16 cellular contexts compared by ENCODE assay signal in genomic region chr20:16562259-16562658, GRCh38. TPM values are rescaled to one million over a fixed set of nuclear protein-coding genes. Genes with fewer than 3 reads are reported as not detected.
DNase-seq lines count a peak whose midpoint lies in the region; ATAC-seq, FAIRE-seq and TF ChIP-seq lines count a peak whose summit lies in the region.
"Had no signal": no experiment of that assay in that cellular context is flagged by ENCODE, and none has a peak within 500 bp of the region (broad histone marks: within the 10 kb centered on the region; RNA-seq: fewer than 3 reads in every experiment).

No MANE protein-coding gene starts in this region.

- no peak overlapping the region for H3K4me3 ChIP-seq in bronchial epithelial cell (ENCODE audit: low read depth, low read length)
- H3K4me3 ChIP-seq in parathyroid adenoma (ENCODE audit: low read depth, low read length) = no peak overlapping the region
- H3K4me3 ChIP-seq: BLaER1 treated with 17β-estradiol and CSF1 and Interleukin-3, amounts not matched to agents 10 nM and 100 nM had no signal

- FAIRE-seq in bronchial epithelial cell (lab: Jason Lieb, UNC) = no peak
- FAIRE-seq: GM19239, H1 had no signal

- no peaks in the 10 kb centered on the region for H3K9me3 ChIP-seq in parathyroid adenoma (ENCODE audit: control insufficient read depth, low read length)

- H3K4me2 ChIP-seq in parathyroid adenoma (ENCODE audit: low read length) = peak overlapping the region; percentile 21

- H3K9me3 Mint-ChIP-seq in activated T-cell treated with anti-CD3 and anti-CD28 coated beads, Interleukin-2, amount 50 U/mL, for 4 hours = no peaks in the 10 kb centered on the region

- H3K27ac ChIP-seq in 22Rv1 (peak overlapping the region; percentile 63), parathyroid adenoma (peak overlapping the region; percentile 80)
- H3K27ac ChIP-seq: BLaER1 treated with 17β-estradiol and CSF1 and Interleukin-3, amounts not matched to agents 10 nM and 100 nM had no signal

- H2AFZ ChIP-seq in parathyroid adenoma = no peak overlapping the region

- peak; percentile 88 for DNase-seq in bronchial epithelial cell (ENCODE audit: low read depth)
- DNase-seq in kidney tubule cell (ENCODE audit: low spot score) = peak; percentile 40
- DNase-seq in pons (ENCODE audit: low spot score) = no peak
- no peak for DNase-seq in activated T-cell treated with anti-CD3 and anti-CD28 coated beads, Interleukin-2, amount 50 U/mL, for 4 hours
- no peak for DNase-seq in kidney glomerular epithelial cell (lab: John Stamatoyannopoulos, UW)
- DNase-seq: ACHN; CD4-positive, CD25-positive, alpha-beta regulatory T cell; DMS53; GF-D8; HCEC 1CT; HFFc6 had no signal

- H3K4me1 ChIP-seq in parathyroid adenoma = peaks cover 43% of the 10 kb centered on the region

- H3K36me3 Mint-ChIP-seq in activated T-cell treated with anti-CD3 and anti-CD28 coated beads, Interleukin-2, amount 50 U/mL, for 4 hours (ENCODE audit: insufficient read depth) = peaks cover 4% of the 10 kb centered on the region

- peaks cover 69% of the 10 kb centered on the region for H3K79me2 ChIP-seq in parathyroid adenoma

- H3K27me3 ChIP-seq in bronchial epithelial cell (ENCODE audit: control insufficient read depth, insufficient read depth, low read length) (no peaks in the 10 kb centered on the region), parathyroid adenoma (ENCODE audit: control insufficient read depth, insufficient read depth, low read length) (no peaks in the 10 kb centered on the region)
- H3K27me3 ChIP-seq: BLaER1 treated with 17β-estradiol and CSF1 and Interleukin-3, amounts not matched to agents 10 nM and 100 nM had no signal

- TF ChIP-seq CTCF in 22Rv1 (IDR thresholded peaks at IDR 0.05) (no peak), bronchial epithelial cell (IDR thresholded peaks at IDR 0.05; ENCODE audit: insufficient read depth, low read length, severe bottlenecking) (no peak), parathyroid adenoma (IDR thresholded peaks at IDR 0.05) (no peak)

- H3K36me3 ChIP-seq in bronchial epithelial cell (ENCODE audit: control insufficient read depth, insufficient read depth, low read length) = peaks cover 2% of the 10 kb centered on the region
- no peaks in the 10 kb centered on the region for H3K36me3 ChIP-seq in parathyroid adenoma (ENCODE audit: control insufficient read depth, insufficient read depth, low read length)

- H3K9ac ChIP-seq in parathyroid adenoma = no peak overlapping the region
- H3K9ac ChIP-seq: BLaER1 treated with 17β-estradiol and CSF1 and Interleukin-3, amounts not matched to agents 10 nM and 100 nM had no signal

- no peak overlapping the region for H3K4me3 Mint-ChIP-seq in activated T-cell treated with anti-CD3 and anti-CD28 coated beads, Interleukin-2, amount 50 U/mL, for 4 hours
- H3K4me3 Mint-ChIP-seq: CD4-positive, CD25-positive, alpha-beta regulatory T cell; HFFc6 had no signal

- peaks cover 4% of the 10 kb centered on the region for H3K4me1 Mint-ChIP-seq in activated T-cell treated with anti-CD3 and anti-CD28 coated beads, Interleukin-2, amount 50 U/mL, for 4 hours (ENCODE audit: low read depth)

- no peaks in the 10 kb centered on the region for H3K27me3 Mint-ChIP-seq in activated T-cell treated with anti-CD3 and anti-CD28 coated beads, Interleukin-2, amount 50 U/mL, for 4 hours (ENCODE audit: low read depth)
- H3K27me3 Mint-ChIP-seq: CD4-positive, CD25-positive, alpha-beta regulatory T cell had no signal

- no peak for ATAC-seq in activated T-cell treated with anti-CD3 and anti-CD28 coated beads, Interleukin-2, amount 50 U/mL, for 4 hours

RNA-seq across cellular contexts. Expression of gene KIF16B, which starts 11.0 kb away (rescaled TPM):
- total RNA-seq in bronchial epithelial cell = 19.0 and 21.1 TPM in 2 replicates
- 1 to 10 TPM; 3.7 to 6.4 (median 4.8) TPM for total RNA-seq in activated T-cell treated with anti-CD3 and anti-CD28 coated beads, Interleukin-2, amount 50 U/mL, for 4 hours

Comparison
In these comparisons a context has a peak if more than half of its experiments do, and no peak if none do; other contexts are left out.
1. DNase-seq: peak in bronchial epithelial cell (single experiment) and kidney tubule cell (single experiment); none in pons (single experiment), activated T-cell treated with anti-CD3 and anti-CD28 coated beads, Interleukin-2, amount 50 U/mL, for 4 hours (single experiment) and kidney glomerular epithelial cell (single experiment).